1 cellular context compared by ENCODE assay signal in genomic region chr1:231053493-231054162, GRCh38.
TF ChIP-seq lines count a peak whose summit lies in the region.

No MANE protein-coding gene starts in this region.

TF ChIP-seq in K562, 482 proteins besides CTCF, POLR2A, EP300 and RAD21 (continued from another document and continues in another):
- TF ChIP-seq TBL1XR1 (IDR thresholded peaks at IDR 0.05; ENCODE audit: low read length in 2 of 2), result peak in 1 of 2 experiments; percentile 91; a peak in 2 of 4 replicates
- TF ChIP-seq CEBPG (CRISPR knock-in tag; IDR thresholded peaks at IDR 0.05), result no peak
- TF ChIP-seq CEBPG (tag; conservative IDR thresholded peaks at IDR 0.05 in 1 of 2, IDR thresholded peaks at IDR 0.05 in 1 of 2), result 0 out of 4 replicates have a peak, but pooled peaks of 1 of the 2 experiments have one; percentile 23
- TF ChIP-seq CBFA2T2 (conservative IDR thresholded peaks at IDR 0.05), result no peak
- TF ChIP-seq CHD4 (IDR thresholded peaks at IDR 0.05; ENCODE audit: insufficient read depth, insufficient replicate concordance, low read depth, low read length, poor library complexity, severe bottlenecking), result no peak
- peak; percentile 56; the same call in 1 of the 2 replicates for TF ChIP-seq ZNF766 (CRISPR knock-in tag; conservative IDR thresholded peaks at IDR 0.05)
- no peak for TF ChIP-seq SRSF3 (IDR thresholded peaks at IDR 0.05; ENCODE audit: insufficient read depth, low read length)
- no peak for TF ChIP-seq ARHGAP35 (IDR thresholded peaks at IDR 0.05; ENCODE audit: partially characterized antibody)
- TF ChIP-seq ZNF444 (CRISPR knock-in tag; IDR thresholded peaks at IDR 0.05), result no peak
- TF ChIP-seq SRSF9 (IDR thresholded peaks at IDR 0.05; ENCODE audit: borderline replicate concordance, low read depth, low read length), result no peak
- TF ChIP-seq RHOXF2B (CRISPR knock-in tag; conservative IDR thresholded peaks at IDR 0.05), result 0 out of 2 replicates have a peak, but pooled peaks have one; percentile 18
- peak; percentile 43 for TF ChIP-seq HDAC3 (IDR thresholded peaks at IDR 0.05; ENCODE audit: borderline replicate concordance, partially characterized antibody)
- no peak for TF ChIP-seq ZKSCAN3 (CRISPR knock-in tag; IDR thresholded peaks at IDR 0.05)
- no peak for TF ChIP-seq HMGN3 (IDR thresholded peaks at IDR 0.05; ENCODE audit: borderline replicate concordance, extremely low read depth, insufficient read length, low read depth, low read length)
- peak; percentile 66; the same call in 1 of the 2 replicates for TF ChIP-seq POLR2H (tag; IDR thresholded peaks at IDR 0.05; ENCODE audit: low read depth)
- TF ChIP-seq, protein P1, sequence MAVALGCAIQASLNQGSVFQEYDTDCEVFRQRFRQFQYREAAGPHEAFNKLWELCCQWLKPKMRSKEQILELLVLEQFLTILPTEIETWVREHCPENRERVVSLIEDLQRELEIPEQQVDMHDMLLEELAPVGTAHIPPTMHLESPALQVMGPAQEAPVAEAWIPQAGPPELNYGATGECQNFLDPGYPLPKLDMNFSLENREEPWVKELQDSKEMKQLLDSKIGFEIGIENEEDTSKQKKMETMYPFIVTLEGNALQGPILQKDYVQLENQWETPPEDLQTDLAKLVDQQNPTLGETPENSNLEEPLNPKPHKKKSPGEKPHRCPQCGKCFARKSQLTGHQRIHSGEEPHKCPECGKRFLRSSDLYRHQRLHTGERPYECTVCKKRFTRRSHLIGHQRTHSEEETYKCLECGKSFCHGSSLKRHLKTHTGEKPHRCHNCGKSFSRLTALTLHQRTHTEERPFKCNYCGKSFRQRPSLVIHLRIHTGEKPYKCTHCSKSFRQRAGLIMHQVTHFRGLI (CRISPR knock-in tag; IDR thresholded peaks at IDR 0.05), result 0 out of 2 replicates have a peak, but pooled peaks have one; percentile 24
- TF ChIP-seq GATA2 (CRISPR knock-in tag; IDR thresholded peaks at IDR 0.05), result peak; percentile 11; the same call in 1 of the 2 replicates
- peak; percentile 40 for TF ChIP-seq BRD9 (IDR thresholded peaks at IDR 0.05; ENCODE audit: low read depth, partially characterized antibody)
- TF ChIP-seq, protein P2, sequence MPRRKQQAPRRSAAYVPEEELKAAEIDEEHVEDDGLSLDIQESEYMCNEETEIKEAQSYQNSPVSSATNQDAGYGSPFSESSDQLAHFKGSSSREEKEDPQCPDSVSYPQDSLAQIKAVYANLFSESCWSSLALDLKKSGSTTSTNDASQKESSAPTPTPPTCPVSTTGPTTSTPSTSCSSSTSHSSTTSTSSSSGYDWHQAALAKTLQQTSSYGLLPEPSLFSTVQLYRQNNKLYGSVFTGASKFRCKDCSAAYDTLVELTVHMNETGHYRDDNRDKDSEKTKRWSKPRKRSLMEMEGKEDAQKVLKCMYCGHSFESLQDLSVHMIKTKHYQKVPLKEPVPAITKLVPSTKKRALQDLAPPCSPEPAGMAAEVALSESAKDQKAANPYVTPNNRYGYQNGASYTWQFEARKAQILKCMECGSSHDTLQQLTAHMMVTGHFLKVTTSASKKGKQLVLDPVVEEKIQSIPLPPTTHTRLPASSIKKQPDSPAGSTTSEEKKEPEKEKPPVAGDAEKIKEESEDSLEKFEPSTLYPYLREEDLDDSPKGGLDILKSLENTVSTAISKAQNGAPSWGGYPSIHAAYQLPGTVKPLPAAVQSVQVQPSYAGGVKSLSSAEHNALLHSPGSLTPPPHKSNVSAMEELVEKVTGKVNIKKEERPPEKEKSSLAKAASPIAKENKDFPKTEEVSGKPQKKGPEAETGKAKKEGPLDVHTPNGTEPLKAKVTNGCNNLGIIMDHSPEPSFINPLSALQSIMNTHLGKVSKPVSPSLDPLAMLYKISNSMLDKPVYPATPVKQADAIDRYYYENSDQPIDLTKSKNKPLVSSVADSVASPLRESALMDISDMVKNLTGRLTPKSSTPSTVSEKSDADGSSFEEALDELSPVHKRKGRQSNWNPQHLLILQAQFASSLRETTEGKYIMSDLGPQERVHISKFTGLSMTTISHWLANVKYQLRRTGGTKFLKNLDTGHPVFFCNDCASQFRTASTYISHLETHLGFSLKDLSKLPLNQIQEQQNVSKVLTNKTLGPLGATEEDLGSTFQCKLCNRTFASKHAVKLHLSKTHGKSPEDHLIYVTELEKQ (CRISPR knock-in tag; IDR thresholded peaks at IDR 0.05), result no peak
- no peak for TF ChIP-seq ZNF507 (tag; conservative IDR thresholded peaks at IDR 0.05)
- no peak for TF ChIP-seq ZEB2 (IDR thresholded peaks at IDR 0.05)
- no peak for TF ChIP-seq ZNF212 (CRISPR knock-in tag; IDR thresholded peaks at IDR 0.05)
- no peak for TF ChIP-seq RFX1 (IDR thresholded peaks at IDR 0.05)
- TF ChIP-seq, protein P3, sequence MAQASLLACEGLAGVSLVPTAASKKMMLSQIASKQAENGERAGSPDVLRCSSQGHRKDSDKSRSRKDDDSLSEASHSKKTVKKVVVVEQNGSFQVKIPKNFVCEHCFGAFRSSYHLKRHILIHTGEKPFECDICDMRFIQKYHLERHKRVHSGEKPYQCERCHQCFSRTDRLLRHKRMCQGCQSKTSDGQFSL (CRISPR knock-in tag; IDR thresholded peaks at IDR 0.05), result no peak
- TF ChIP-seq, protein P3 (tag; IDR thresholded peaks at IDR 0.05), result no peak
- TF ChIP-seq PCBP1 (IDR thresholded peaks at IDR 0.05; ENCODE audit: low read depth, low read length, poor library complexity, severe bottlenecking), result no peak
- TF ChIP-seq MEIS2 (IDR thresholded peaks at IDR 0.05; ENCODE audit: partially characterized antibody), result peak; percentile 73
- TF ChIP-seq LARP7 (IDR thresholded peaks at IDR 0.05), result 0 out of 2 replicates have a peak, but pooled peaks have one; percentile 16
- no peak for TF ChIP-seq SFPQ (IDR thresholded peaks at IDR 0.05; ENCODE audit: low read depth, low read length)
- TF ChIP-seq MYC (IDR thresholded peaks at IDR 0.05; ENCODE audit: low read depth, low read length), result no peak
- TF ChIP-seq MYC (CRISPR knock-in tag; IDR thresholded peaks at IDR 0.05; ENCODE audit: borderline replicate concordance, low read depth), result no peak
- TF ChIP-seq, protein P4, sequence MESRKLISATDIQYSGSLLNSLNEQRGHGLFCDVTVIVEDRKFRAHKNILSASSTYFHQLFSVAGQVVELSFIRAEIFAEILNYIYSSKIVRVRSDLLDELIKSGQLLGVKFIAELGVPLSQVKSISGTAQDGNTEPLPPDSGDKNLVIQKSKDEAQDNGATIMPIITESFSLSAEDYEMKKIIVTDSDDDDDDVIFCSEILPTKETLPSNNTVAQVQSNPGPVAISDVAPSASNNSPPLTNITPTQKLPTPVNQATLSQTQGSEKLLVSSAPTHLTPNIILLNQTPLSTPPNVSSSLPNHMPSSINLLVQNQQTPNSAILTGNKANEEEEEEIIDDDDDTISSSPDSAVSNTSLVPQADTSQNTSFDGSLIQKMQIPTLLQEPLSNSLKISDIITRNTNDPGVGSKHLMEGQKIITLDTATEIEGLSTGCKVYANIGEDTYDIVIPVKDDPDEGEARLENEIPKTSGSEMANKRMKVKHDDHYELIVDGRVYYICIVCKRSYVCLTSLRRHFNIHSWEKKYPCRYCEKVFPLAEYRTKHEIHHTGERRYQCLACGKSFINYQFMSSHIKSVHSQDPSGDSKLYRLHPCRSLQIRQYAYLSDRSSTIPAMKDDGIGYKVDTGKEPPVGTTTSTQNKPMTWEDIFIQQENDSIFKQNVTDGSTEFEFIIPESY (CRISPR knock-in tag; IDR thresholded peaks at IDR 0.05), result no peak
- TF ChIP-seq ZBTB17 (CRISPR knock-in tag; IDR thresholded peaks at IDR 0.05), result peak; percentile 62
- TF ChIP-seq DDX20 (tag; IDR thresholded peaks at IDR 0.05; ENCODE audit: low read depth), result 0 out of 2 replicates have a peak, but pooled peaks have one; percentile 16
- TF ChIP-seq, protein P5, sequence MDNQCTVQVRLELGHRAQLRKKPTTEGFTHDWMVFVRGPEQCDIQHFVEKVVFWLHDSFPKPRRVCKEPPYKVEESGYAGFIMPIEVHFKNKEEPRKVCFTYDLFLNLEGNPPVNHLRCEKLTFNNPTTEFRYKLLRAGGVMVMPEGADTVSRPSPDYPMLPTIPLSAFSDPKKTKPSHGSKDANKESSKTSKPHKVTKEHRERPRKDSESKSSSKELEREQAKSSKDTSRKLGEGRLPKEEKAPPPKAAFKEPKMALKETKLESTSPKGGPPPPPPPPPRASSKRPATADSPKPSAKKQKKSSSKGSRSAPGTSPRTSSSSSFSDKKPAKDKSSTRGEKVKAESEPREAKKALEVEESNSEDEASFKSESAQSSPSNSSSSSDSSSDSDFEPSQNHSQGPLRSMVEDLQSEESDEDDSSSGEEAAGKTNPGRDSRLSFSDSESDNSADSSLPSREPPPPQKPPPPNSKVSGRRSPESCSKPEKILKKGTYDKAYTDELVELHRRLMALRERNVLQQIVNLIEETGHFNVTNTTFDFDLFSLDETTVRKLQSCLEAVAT (IDR thresholded peaks at IDR 0.05), result peak in 1 of 2 experiments; percentile 90; a peak in 2 of 4 replicates
- TF ChIP-seq ZBTB49 (CRISPR knock-in tag; IDR thresholded peaks at IDR 0.05; ENCODE audit: borderline replicate concordance), result no peak
- peak; percentile 52 to 90; a peak in 3 of 4 replicates for TF ChIP-seq RCOR1 (IDR thresholded peaks at IDR 0.05; ENCODE audit: borderline replicate concordance in 1 of 2, low read depth in 2 of 2, low read length in 2 of 2)
- TF ChIP-seq TRIM24 (IDR thresholded peaks at IDR 0.05), result 0 out of 4 replicates have a peak, but pooled peaks of 1 of the 2 experiments have one; percentile 31
- TF ChIP-seq, protein P6, sequence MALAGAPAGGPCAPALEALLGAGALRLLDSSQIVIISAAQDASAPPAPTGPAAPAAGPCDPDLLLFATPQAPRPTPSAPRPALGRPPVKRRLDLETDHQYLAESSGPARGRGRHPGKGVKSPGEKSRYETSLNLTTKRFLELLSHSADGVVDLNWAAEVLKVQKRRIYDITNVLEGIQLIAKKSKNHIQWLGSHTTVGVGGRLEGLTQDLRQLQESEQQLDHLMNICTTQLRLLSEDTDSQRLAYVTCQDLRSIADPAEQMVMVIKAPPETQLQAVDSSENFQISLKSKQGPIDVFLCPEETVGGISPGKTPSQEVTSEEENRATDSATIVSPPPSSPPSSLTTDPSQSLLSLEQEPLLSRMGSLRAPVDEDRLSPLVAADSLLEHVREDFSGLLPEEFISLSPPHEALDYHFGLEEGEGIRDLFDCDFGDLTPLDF (CRISPR knock-in tag; IDR thresholded peaks at IDR 0.05), result no peak
- TF ChIP-seq ID3 (CRISPR knock-in tag; IDR thresholded peaks at IDR 0.05), result no peak
- 0 out of 2 replicates have a peak, but pooled peaks have one; percentile 38 for TF ChIP-seq ID3 (tag; IDR thresholded peaks at IDR 0.05)
- TF ChIP-seq PTTG1 (tag; IDR thresholded peaks at IDR 0.05; ENCODE audit: low read depth), result peak; percentile 41; the same call in 1 of the 2 replicates
- no peak for TF ChIP-seq ZNF668 (CRISPR knock-in tag; IDR thresholded peaks at IDR 0.05)
